Comparison of ENCODE assay signal across 19 cellular contexts in the genomic region with DNA sequence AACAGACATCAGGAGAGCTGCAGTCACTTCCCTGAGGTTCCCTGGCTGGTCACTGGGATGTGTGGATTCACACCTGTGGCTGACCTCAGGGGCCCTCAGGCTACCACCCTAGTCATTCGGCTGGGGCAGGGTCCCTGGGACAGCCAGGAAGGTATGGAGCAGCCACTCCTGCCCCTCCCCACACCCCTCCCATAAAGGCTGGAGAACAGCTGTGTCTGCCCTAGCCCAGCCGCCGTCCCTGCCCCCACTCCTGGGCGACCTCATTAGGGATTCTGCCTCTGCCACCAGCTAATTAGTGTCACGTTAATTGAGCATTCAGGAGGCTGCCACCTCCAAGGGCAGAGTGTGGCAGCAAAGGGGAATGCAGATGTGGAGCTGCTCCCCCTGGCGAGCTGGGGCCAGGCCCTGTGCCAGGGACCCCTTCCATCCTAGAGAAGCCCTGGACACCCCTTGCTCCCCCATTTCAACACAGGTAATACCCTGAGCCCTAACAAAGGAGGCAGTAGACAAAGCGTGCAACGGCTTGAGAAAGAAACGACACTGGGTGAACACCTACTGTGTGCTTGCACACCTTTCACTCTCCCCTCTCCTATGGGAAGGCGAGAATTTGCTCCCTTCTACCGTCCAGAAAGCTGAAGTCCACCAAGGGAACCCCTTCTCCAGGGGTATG. TPM values are rescaled to one million over a fixed set of nuclear protein-coding genes. Genes with fewer than 3 reads are reported as not detected.
DNase-seq lines count a peak whose midpoint lies in the region; ATAC-seq and TF ChIP-seq lines count a peak whose summit lies in the region.
"Had no signal": no experiment of that assay in that cellular context is flagged by ENCODE, and none has a peak within 500 bp of the region (broad histone marks: within the 10 kb centered on the region; RNA-seq: fewer than 3 reads in every experiment).

No MANE protein-coding gene starts in this region.

- peaks cover 20% of the 10 kb centered on the region for H3K36me3 Mint-ChIP-seq in natural killer cell
- peaks cover 18% of the 10 kb centered on the region for H3K36me3 Mint-ChIP-seq in natural killer cell treated with Interleukin-12 subunit alpha and Interleukin-12 subunit beta and Interleukin-15 and Interleukin-18, amount 100 ng/mL, for 72 hours

- H3K27ac ChIP-seq in osteoblast (ENCODE audit: low read depth, low read length) = no peak overlapping the region
- H3K27ac ChIP-seq: foreskin keratinocyte, thoracic aorta had no signal

- peaks cover 5% of the 10 kb centered on the region for H3K9me3 ChIP-seq in osteoblast (ENCODE audit: low read depth, low read length)

- H3K4me3 ChIP-seq in osteoblast (ENCODE audit: insufficient read depth, low read length) = no peak overlapping the region
- H3K4me3 ChIP-seq: thoracic aorta had no signal

- H3K79me2 ChIP-seq in osteoblast (ENCODE audit: insufficient read depth, low read length) = no peaks in the 10 kb centered on the region

- intact Hi-C loops in natural killer cell (cut with micrococcal nuclease) = no loop called here

- H3K4me1 ChIP-seq in osteoblast (ENCODE audit: insufficient read depth, low read length) = no peaks in the 10 kb centered on the region
- H3K4me1 ChIP-seq: foreskin keratinocyte had no signal

- no peaks in the 10 kb centered on the region for H3K36me3 ChIP-seq in osteoblast (ENCODE audit: insufficient read depth, low read length)
- H3K36me3 ChIP-seq: thoracic aorta had no signal

- H3K4me1 Mint-ChIP-seq in natural killer cell = peaks cover 0 to 14% of the 10 kb centered on the region in 2 donors
- H3K4me1 Mint-ChIP-seq in natural killer cell treated with Interleukin-12 subunit alpha and Interleukin-12 subunit beta and Interleukin-15 and Interleukin-18, amount 100 ng/mL, for 72 hours (ENCODE audit: low read depth in 2 of 2) = peaks cover 7 to 17% of the 10 kb centered on the region in 2 donors

- no peaks in the 10 kb centered on the region for H3K27me3 Mint-ChIP-seq in natural killer cell (ENCODE audit: low read depth in 2 of 2)
- H3K27me3 Mint-ChIP-seq in natural killer cell treated with Interleukin-12 subunit alpha and Interleukin-12 subunit beta and Interleukin-15 and Interleukin-18, amount 100 ng/mL, for 72 hours = no peaks in the 10 kb centered on the region

- no peaks in the 10 kb centered on the region for H4K20me1 ChIP-seq in osteoblast (ENCODE audit: insufficient read depth, low read length)

- DNase-seq in NCI-H524 (lab: John Stamatoyannopoulos, UW) (peak; percentile 15 to 37), NCI-H524 treated with DMSO at 0.1 percent for 48 hours (lab: John Stamatoyannopoulos, UW) (no peak), natural killer cell (peak; percentile 14), osteoblast (ENCODE audit: insufficient read length, low spot score, missing footprints) (peak; percentile 14), A172 (ENCODE audit: low spot score) (no peak), HT-29 (ENCODE audit: low spot score) (no peak)
- DNase-seq in natural killer cell treated with Interleukin-12 subunit alpha and Interleukin-12 subunit beta and Interleukin-15 and Interleukin-18, amount 100 ng/mL, for 72 hours (ENCODE audit: low spot score) = no peak
- DNase-seq: 8988T; activated CD8-positive, alpha-beta T cell treated with anti-CD3 and anti-CD28 coated beads, Interleukin-2, amount 10 ng/mL, durations not matched to agents 7 days and 5 days; C1 segment of cervical spinal cord; DMS53; foreskin keratinocyte; MV-4-11; NCI-H748 treated with DMSO at 0.1 percent for 48 hours had no signal

- TF ChIP-seq CTCF in natural killer cell (IDR thresholded peaks at IDR 0.05) (no peak), osteoblast (IDR thresholded peaks at IDR 0.05; ENCODE audit: extremely low read depth, low read depth, low read length) (no peak)

- H3K27me3 ChIP-seq in osteoblast (ENCODE audit: insufficient read depth, low read length) = no peaks in the 10 kb centered on the region

- ATAC-seq in natural killer cell (no peak), HG03460 (IDR thresholded peaks at IDR 0.05; ENCODE audit: unreplicated experiment) (no peak)
- no peak for ATAC-seq in natural killer cell treated with Interleukin-12 subunit alpha and Interleukin-12 subunit beta and Interleukin-15 and Interleukin-18, amount 100 ng/mL, for 72 hours
- ATAC-seq: activated CD8-positive, alpha-beta T cell treated with anti-CD3 and anti-CD28 coated beads, Interleukin-2, amount 10 ng/mL, durations not matched to agents 7 days and 5 days; foreskin keratinocyte; left colon; Panc1 had no signal

- no peak overlapping the region for H2AFZ ChIP-seq in osteoblast (ENCODE audit: low read length)

- H3K9me3 Mint-ChIP-seq in natural killer cell = peaks cover 2 to 6% of the 10 kb centered on the region in 2 donors
- H3K9me3 Mint-ChIP-seq in natural killer cell treated with Interleukin-12 subunit alpha and Interleukin-12 subunit beta and Interleukin-15 and Interleukin-18, amount 100 ng/mL, for 72 hours = peaks cover 8% of the 10 kb centered on the region

- no peak overlapping the region for H3K4me3 Mint-ChIP-seq in natural killer cell
- no peak overlapping the region for H3K4me3 Mint-ChIP-seq in natural killer cell treated with Interleukin-12 subunit alpha and Interleukin-12 subunit beta and Interleukin-15 and Interleukin-18, amount 100 ng/mL, for 72 hours
- H3K4me3 Mint-ChIP-seq: activated CD8-positive, alpha-beta T cell treated with anti-CD3 and anti-CD28 coated beads, Interleukin-2, amount 10 ng/mL, durations not matched to agents 7 days and 5 days had no signal

- no peak overlapping the region for H3K4me2 ChIP-seq in osteoblast (ENCODE audit: insufficient read depth, low read length)

- H3K27ac Mint-ChIP-seq in natural killer cell = no peak overlapping the region
- no peak overlapping the region for H3K27ac Mint-ChIP-seq in natural killer cell treated with Interleukin-12 subunit alpha and Interleukin-12 subunit beta and Interleukin-15 and Interleukin-18, amount 100 ng/mL, for 72 hours
- H3K27ac Mint-ChIP-seq: activated CD8-positive, alpha-beta T cell treated with anti-CD3 and anti-CD28 coated beads, Interleukin-2, amount 10 ng/mL, durations not matched to agents 7 days and 5 days; activated T-helper 2 cell treated with anti-CD3 and anti-CD28 coated beads, Interferon-gamma antibody, Interleukin-2, Interleukin-4, amounts not matched to agents 10 μg/mL and 5 μg/mL and 100 μg/mL, durations not matched to agents 14 hours and 24 hours and 36 hours had no signal

RNA-seq across cellular contexts. Expression of gene FAM222A, which starts 44.9 kb away (rescaled TPM):
- 1 to 10 TPM; 3.1 to 6.6 (median 4.0) TPM for total RNA-seq in natural killer cell
- total RNA-seq in natural killer cell treated with Interleukin-12 subunit alpha and Interleukin-12 subunit beta and Interleukin-15 and Interleukin-18, amount 100 ng/mL, for 72 hours = 1 to 10 TPM; 1.2 to 1.8 TPM
- 0.29 and 0.36 TPM in 2 replicates for total RNA-seq in osteoblast
- 3.7 and 4.2 TPM in 2 replicates for total RNA-seq in A172 (2014; rRNA removed; shearing (Covaris generic))
- 4.8 and 5.1 TPM in 2 replicates for total RNA-seq in HT-29 (2014; rRNA removed; shearing (Covaris generic))

Comparison
In these comparisons a context has a peak if more than half of its experiments do, and no peak if none do; other contexts are left out.
1. DNase-seq: peak in NCI-H524 (2 of 2), natural killer cell (single experiment) and osteoblast (single experiment); none in NCI-H524 treated with DMSO at 0.1 percent for 48 hours (single experiment), natural killer cell treated with Interleukin-12 subunit alpha and Interleukin-12 subunit beta and Interleukin-15 and Interleukin-18, amount 100 ng/mL, for 72 hours (single experiment), A172 (single experiment) and HT-29 (single experiment).